21 cellular contexts compared by ENCODE assay signal in the genomic region with DNA sequence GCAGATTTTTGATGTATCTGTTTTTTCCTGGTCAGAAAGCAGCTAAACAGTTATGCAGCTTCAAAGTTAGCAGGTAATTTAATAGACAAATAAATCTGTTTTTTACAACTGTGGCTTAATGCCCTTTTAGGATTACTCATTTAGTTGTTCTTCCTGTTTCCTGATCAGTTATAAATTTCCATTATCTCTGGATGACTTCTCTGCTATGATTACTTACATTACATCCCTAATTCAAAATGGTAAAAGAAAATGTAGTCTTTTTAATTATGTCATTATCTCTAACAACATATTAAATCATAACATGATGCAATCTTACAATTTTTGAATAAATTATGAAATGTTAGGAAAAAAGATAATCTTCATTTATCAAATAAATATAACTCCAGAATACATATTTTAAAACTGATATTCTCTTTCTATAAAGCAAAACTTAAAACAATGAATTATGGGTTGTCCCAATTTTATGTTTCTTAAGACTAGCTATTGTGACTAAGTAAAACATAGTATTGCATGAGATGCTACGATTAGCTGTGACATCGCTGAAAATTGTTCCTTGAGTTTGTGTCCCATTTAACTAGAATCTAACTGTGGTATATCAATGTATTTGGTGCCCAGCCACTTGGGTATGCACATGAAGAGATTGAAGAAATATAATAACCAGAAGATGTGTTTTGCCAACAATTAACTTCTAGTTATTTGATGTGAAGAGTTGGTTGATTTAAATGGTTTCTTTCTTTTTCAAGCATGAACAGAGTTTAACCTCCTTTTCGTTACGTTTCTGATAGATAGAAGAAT.
"Had no signal": no experiment of that assay in that cellular context is flagged by ENCODE, and none has a peak within 500 bp of the region (broad histone marks: within the 10 kb centered on the region; RNA-seq: fewer than 3 reads in every experiment).

No MANE protein-coding gene starts in this region.

- H2AFZ ChIP-seq: hepatocyte had no signal

- DNase-seq: activated CD4-positive, alpha-beta T cell treated with anti-CD3 and anti-CD28 coated beads, Interleukin-2, amount 10 ng/mL, durations not matched to agents 7 days and 5 days; activated CD4-positive, CD25-positive, alpha-beta regulatory T cell treated with anti-CD3 and anti-CD28 coated beads, Interleukin-2, amount 50 U/mL, for 72 hours; activated CD8-positive, alpha-beta memory T cell treated with anti-CD3 and anti-CD28 coated beads, Interleukin-2, amount 10 ng/mL, durations not matched to agents 7 days and 5 days; activated CD8-positive, alpha-beta T cell treated with anti-CD3 and anti-CD28 coated beads for 36 hours; activated effector memory CD4-positive, alpha-beta T cell treated with anti-CD3 and anti-CD28 coated beads, Interleukin-2, amount 50 U/mL, for 16 hours; activated naive CD4-positive, alpha-beta T cell treated with anti-CD3 and anti-CD28 coated beads, Interleukin-2, amount 10 ng/mL, durations not matched to agents 7 days and 5 days; activated T-cell treated with anti-CD3 and anti-CD28 coated beads for 4 hours; effector CD4-positive, alpha-beta T cell; foreskin keratinocyte; occipital lobe; stimulated activated CD4-positive, alpha-beta T cell treated with anti-CD3 and anti-CD28 coated beads, Interleukin-4, amount 100 ng/mL, for 1 hour; stimulated activated naive CD4-positive, alpha-beta T cell treated with Interleukin-2 at 50 U/mL for 16 hours; T-cell; upper lobe of left lung; WERI-Rb-1 had no signal

- H3K4me3 Mint-ChIP-seq: activated CD4-positive, alpha-beta T cell treated with anti-CD3 and anti-CD28 coated beads, Interleukin-2, amount 10 ng/mL, durations not matched to agents 7 days and 5 days; activated CD8-positive, alpha-beta memory T cell treated with anti-CD3 and anti-CD28 coated beads, Interleukin-2, amount 10 ng/mL, durations not matched to agents 7 days and 5 days; activated CD8-positive, alpha-beta T cell treated with anti-CD3 and anti-CD28 coated beads for 36 hours; activated naive CD4-positive, alpha-beta T cell treated with anti-CD3 and anti-CD28 coated beads, Interleukin-2, amount 10 ng/mL, durations not matched to agents 7 days and 5 days; memory B cell; nephron; T-cell; T-helper 2 cell treated with Interferon-gamma antibody and Interleukin-4, amounts not matched to agents 5 μg/mL and 100 μg/mL, for 36 hours had no signal

- H3K9me3 ChIP-seq: body of pancreas, upper lobe of left lung had no signal

- H3K36me3 ChIP-seq: cardiac muscle cell, upper lobe of left lung, WERI-Rb-1 had no signal

- ATAC-seq: activated CD8-positive, alpha-beta memory T cell treated with anti-CD3 and anti-CD28 coated beads, Interleukin-2, amount 10 ng/mL, durations not matched to agents 7 days and 5 days; activated CD8-positive, alpha-beta T cell treated with anti-CD3 and anti-CD28 coated beads for 36 hours; body of pancreas; foreskin keratinocyte; T-cell had no signal

- H3K4me3 ChIP-seq: body of pancreas, cardiac muscle cell, hepatocyte, upper lobe of left lung had no signal

- H3K9me3 Mint-ChIP-seq: activated CD4-positive, alpha-beta T cell treated with anti-CD3 and anti-CD28 coated beads, Interleukin-2, amount 10 ng/mL, durations not matched to agents 7 days and 5 days; activated naive CD4-positive, alpha-beta T cell treated with anti-CD3 and anti-CD28 coated beads, Interleukin-2, amount 10 ng/mL, durations not matched to agents 7 days and 5 days; memory B cell; nephron had no signal

- H3K79me2 ChIP-seq: hepatocyte had no signal

- H3K27ac Mint-ChIP-seq: activated CD4-positive, alpha-beta T cell treated with anti-CD3 and anti-CD28 coated beads, Interleukin-2, amount 10 ng/mL, durations not matched to agents 7 days and 5 days; activated CD8-positive, alpha-beta memory T cell treated with anti-CD3 and anti-CD28 coated beads, Interleukin-2, amount 10 ng/mL, durations not matched to agents 7 days and 5 days; activated CD8-positive, alpha-beta T cell treated with anti-CD3 and anti-CD28 coated beads for 36 hours; activated naive CD4-positive, alpha-beta T cell treated with anti-CD3 and anti-CD28 coated beads, Interleukin-2, amount 10 ng/mL, durations not matched to agents 7 days and 5 days; memory B cell; nephron; T-cell; T-helper 2 cell treated with Interferon-gamma antibody and Interleukin-4, amounts not matched to agents 5 μg/mL and 100 μg/mL, for 36 hours had no signal

- H3K27me3 Mint-ChIP-seq: activated CD4-positive, alpha-beta T cell treated with anti-CD3 and anti-CD28 coated beads, Interleukin-2, amount 10 ng/mL, durations not matched to agents 7 days and 5 days; activated CD8-positive, alpha-beta memory T cell treated with anti-CD3 and anti-CD28 coated beads, Interleukin-2, amount 10 ng/mL, durations not matched to agents 7 days and 5 days; activated CD8-positive, alpha-beta T cell treated with anti-CD3 and anti-CD28 coated beads for 36 hours; activated naive CD4-positive, alpha-beta T cell treated with anti-CD3 and anti-CD28 coated beads, Interleukin-2, amount 10 ng/mL, durations not matched to agents 7 days and 5 days; memory B cell; T-cell had no signal

- H3K27me3 ChIP-seq: body of pancreas, cardiac muscle cell, foreskin keratinocyte, hepatocyte, upper lobe of left lung had no signal

- H3K36me3 Mint-ChIP-seq: activated CD8-positive, alpha-beta memory T cell treated with anti-CD3 and anti-CD28 coated beads, Interleukin-2, amount 10 ng/mL, durations not matched to agents 7 days and 5 days; activated naive CD4-positive, alpha-beta T cell treated with anti-CD3 and anti-CD28 coated beads, Interleukin-2, amount 10 ng/mL, durations not matched to agents 7 days and 5 days; memory B cell; T-cell had no signal

- H3K4me1 ChIP-seq: body of pancreas, upper lobe of left lung had no signal

- H3K27ac ChIP-seq: body of pancreas, cardiac muscle cell, foreskin keratinocyte, hepatocyte, upper lobe of left lung, WERI-Rb-1 had no signal

- H3K4me1 Mint-ChIP-seq: activated CD4-positive, alpha-beta T cell treated with anti-CD3 and anti-CD28 coated beads, Interleukin-2, amount 10 ng/mL, durations not matched to agents 7 days and 5 days; activated CD8-positive, alpha-beta memory T cell treated with anti-CD3 and anti-CD28 coated beads, Interleukin-2, amount 10 ng/mL, durations not matched to agents 7 days and 5 days; activated naive CD4-positive, alpha-beta T cell treated with anti-CD3 and anti-CD28 coated beads, Interleukin-2, amount 10 ng/mL, durations not matched to agents 7 days and 5 days; memory B cell; nephron; T-cell had no signal

- H3K4me2 ChIP-seq: hepatocyte had no signal
